In the genomic region with DNA sequence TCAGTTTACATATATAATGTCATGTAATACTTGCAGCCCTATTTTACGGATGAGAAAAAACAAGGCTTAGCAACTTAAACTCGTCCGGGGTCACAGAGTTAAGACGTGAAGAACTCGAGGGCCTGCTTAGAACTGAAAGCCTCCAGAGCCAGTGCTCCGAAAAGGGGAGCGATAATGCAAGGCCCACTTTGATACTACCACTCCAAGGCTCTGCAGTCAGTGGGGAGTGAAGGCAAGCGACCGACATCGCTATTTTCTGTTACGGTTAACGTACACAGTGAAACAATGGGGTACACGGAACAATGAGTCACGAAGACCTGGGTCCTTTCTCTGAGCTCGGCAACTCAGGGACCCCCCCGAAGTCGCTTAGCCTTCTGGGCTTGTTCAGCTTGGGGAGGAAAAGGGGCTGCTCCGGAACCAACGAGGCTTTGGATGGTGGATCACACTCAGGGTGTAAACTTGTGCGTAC, we compare ENCODE assay signal across 8 cellular contexts. TPM values are rescaled to one million over a fixed set of nuclear protein-coding genes. Genes with fewer than 3 reads are reported as not detected.
A peak's percentile ranks its signal among the peaks of the same experiment; 100 is the strongest.
DNase-seq lines count a peak whose midpoint lies in the region; ATAC-seq and TF ChIP-seq lines count a peak whose summit lies in the region.

No MANE protein-coding gene starts in this region.

- no peak overlapping the region for H2BK120ac ChIP-seq in neuronal stem cell (ENCODE audit: low read depth, low read length)

- H4K20me1 ChIP-seq in GM23338 (replicated peaks; ENCODE audit: insufficient read depth) = peaks cover 39% of the 10 kb centered on the region

- H2AFZ ChIP-seq in GM23338 = peak overlapping the region; percentile 81; the same call in 1 of the 2 replicates
- peak overlapping the region; percentile 97 for H2AFZ ChIP-seq in neuronal stem cell (ENCODE audit: low read length)

- no peaks in the 10 kb centered on the region for H3K9me3 ChIP-seq in CD4-positive, alpha-beta memory T cell (ENCODE audit: control insufficient read depth in 1 of 2, low read length in 2 of 2)
- no peaks in the 10 kb centered on the region for H3K9me3 ChIP-seq in neuronal stem cell (replicated peaks in 1 of 2; ENCODE audit: control insufficient read depth in 2 of 2, insufficient read depth in 1 of 2, low read depth in 1 of 2, low read length in 2 of 2)

- peak overlapping the region; percentile 97 for H3K27ac ChIP-seq in CD4-positive, alpha-beta memory T cell (ENCODE audit: low read depth, low read length)
- H3K27ac ChIP-seq in GM23338 (ENCODE audit: low read depth) (peak overlapping the region; percentile 86), RWPE1 (peak overlapping the region; percentile 95), epithelial cell of prostate (peak overlapping the region; percentile 95), neuronal stem cell (replicated peaks; ENCODE audit: low read length) (peak overlapping the region; percentile 88)

- peak overlapping the region; percentile 63 for H3K9ac ChIP-seq in neuronal stem cell (ENCODE audit: low read depth, low read length, poor library complexity)

- no peaks in the 10 kb centered on the region for H3K27me3 ChIP-seq in CD4-positive, alpha-beta memory T cell (ENCODE audit: insufficient read depth, low read length)
- H3K27me3 ChIP-seq in GM23338 (ENCODE audit: insufficient read depth) (peaks cover 17% of the 10 kb centered on the region), neuronal stem cell (ENCODE audit: control insufficient read depth in 3 of 3, insufficient read depth in 3 of 3, low read depth in 1 of 3, low read length in 3 of 3) (no peaks in the 10 kb centered on the region)

- WGBS in neuronal stem cell (ENCODE audit: extremely low coverage in 2 of 2, insufficient read length in 2 of 2, insufficient replicate concordance in 1 of 2), 2 donors = no CpG with 5 or more reads among the region's 20 CpGs

- no peak overlapping the region for H3K23ac ChIP-seq in neuronal stem cell (ENCODE audit: low read depth, low read length, poor library complexity)

- DNase-seq in CD4-positive, alpha-beta memory T cell = no peak
- DNase-seq in GM23338 (ENCODE audit: low spot score) (no peak), RWPE1 (ENCODE audit: low spot score) (no peak), epithelial cell of prostate (ENCODE audit: low read depth, low spot score) (no peak), neuronal stem cell (ENCODE audit: low spot score) (no peak), NCI-H2171 treated with DMSO at 0.1 percent for 48 hours (lab: John Stamatoyannopoulos, UW) (no peak), NCI-H1694 (lab: John Stamatoyannopoulos, UW) (no peak), GF-D8 (lab: John Stamatoyannopoulos, UW) (no peak)

- H3K4me3 ChIP-seq in CD4-positive, alpha-beta memory T cell (ENCODE audit: low read length in 2 of 2) = peak overlapping the region; percentile 72 to 84
- peak overlapping the region; percentile 82 for H3K4me3 ChIP-seq in GM23338
- peak overlapping the region; percentile 75 to 98 for H3K4me3 ChIP-seq in neuronal stem cell (ENCODE audit: low read length in 2 of 2)

- no peak overlapping the region for H4K8ac ChIP-seq in neuronal stem cell (ENCODE audit: low read depth, low read length)

- peak overlapping the region; percentile 35 for H3K18ac ChIP-seq in neuronal stem cell (ENCODE audit: low read length)

- peaks cover 0 to 3% of the 10 kb centered on the region in 2 donors for H3K27me3 Mint-ChIP-seq in CD4-positive, alpha-beta memory T cell
- H3K27me3 Mint-ChIP-seq in GM23338 (ENCODE audit: insufficient read depth, low read depth, poor library complexity) = peaks cover 6% of the 10 kb centered on the region

- H3K9me2 ChIP-seq in GM23338 (ENCODE audit: insufficient read depth) = no peaks in the 10 kb centered on the region

- H3F3A ChIP-seq in GM23338 (replicated peaks; ENCODE audit: low read depth) = no peaks in the 10 kb centered on the region

- intact Hi-C loops in CD4-positive, alpha-beta memory T cell (cut with micrococcal nuclease) = loop anchor here (1.0 to 10.0 kb wide), 3 partner anchors 235 to 978 kb away; a partner anchor contains a TSS

- no peaks in the 10 kb centered on the region for H3K36me3 ChIP-seq in CD4-positive, alpha-beta memory T cell (ENCODE audit: insufficient read depth, low read length)
- H3K36me3 ChIP-seq in GM23338 (ENCODE audit: insufficient read depth) (no peaks in the 10 kb centered on the region), neuronal stem cell (replicated peaks in 1 of 2; ENCODE audit: control insufficient read depth in 2 of 2, insufficient read depth in 2 of 2, low read length in 2 of 2) (peaks cover 1 to 27% of the 10 kb centered on the region in 2 donors)

- peaks cover 30 to 62% (median 46%) of the 10 kb centered on the region in 4 donors for H3K4me1 Mint-ChIP-seq in CD4-positive, alpha-beta memory T cell
- peaks cover 21% of the 10 kb centered on the region; the same call in 2 of the 3 replicates for H3K4me1 Mint-ChIP-seq in GM23338

- H4K91ac ChIP-seq in neuronal stem cell (ENCODE audit: low read depth, low read length, poor library complexity) = no peak overlapping the region

- POLR2A ChIA-PET in CD4-positive, alpha-beta memory T cell (lab: Charles Lee; ENCODE audit: partially characterized antibody) = interaction anchor here (1.1 to 2.2 kb wide), 7 partner anchors 9 to 542 kb away, joined by 3 to 28 read pairs (median 7); a partner anchor contains a TSS
- POLR2A ChIA-PET in RWPE1 (lab: Yijun Ruan, JAX; ENCODE audit: low non-redundant PET) = no interaction called here

- no peak overlapping the region for H2AK5ac ChIP-seq in neuronal stem cell (ENCODE audit: low read depth, low read length)

- H3K79me2 ChIP-seq in GM23338 (replicated peaks; ENCODE audit: insufficient read depth) = peaks cover 46% of the 10 kb centered on the region

- peak; percentile 18 for ATAC-seq in GM23338

- H2BK5ac ChIP-seq in neuronal stem cell (ENCODE audit: low read length) = no peak overlapping the region

- no peak overlapping the region for H3K14ac ChIP-seq in neuronal stem cell (ENCODE audit: low read length)

- H2BK15ac ChIP-seq in neuronal stem cell (ENCODE audit: low read length) = peak overlapping the region; percentile 52

- H3K4me2 ChIP-seq in GM23338 (peak overlapping the region; percentile 91), neuronal stem cell (ENCODE audit: insufficient read depth, low read length, poor library complexity, severe bottlenecking) (peak overlapping the region; percentile 72)

- CTCF ChIA-PET in CD4-positive, alpha-beta memory T cell (lab: Charles Lee; ENCODE audit: partially characterized antibody) = interaction anchor here (0.9 to 3.5 kb wide), 20 partner anchors 10 to 819 kb away, joined by 3 to 55 read pairs (median 6); a partner anchor contains a TSS
- CTCF ChIA-PET in RWPE1 (lab: Yijun Ruan, JAX) = interaction anchor here (0.6 to 1.0 kb wide), 2 partner anchors 243 to 360 kb away, joined by 3 to 4 read pairs; no protein-coding TSS in a partner anchor

- H2BK12ac ChIP-seq in neuronal stem cell (ENCODE audit: low read length) = no peak overlapping the region

- peaks cover 0 to 2% (median 0%) of the 10 kb centered on the region in 8 donors for H3K9me3 Mint-ChIP-seq in CD4-positive, alpha-beta memory T cell
- no peaks in the 10 kb centered on the region for H3K9me3 Mint-ChIP-seq in GM23338

- TF ChIP-seq CTCF in GM23338 (conservative IDR thresholded peaks at IDR 0.05; ENCODE audit: low read depth in 2 of 2) (no peak), RWPE1 (conservative IDR thresholded peaks at IDR 0.05; ENCODE audit: low read depth) (no peak)

- H3K36me3 Mint-ChIP-seq in CD4-positive, alpha-beta memory T cell = peaks cover 0 to 18% of the 10 kb centered on the region in 2 donors
- H3K36me3 Mint-ChIP-seq in GM23338 (ENCODE audit: low read depth) = no peaks in the 10 kb centered on the region

- H3K79me1 ChIP-seq in neuronal stem cell (ENCODE audit: low read depth, low read length) = no peaks in the 10 kb centered on the region

- peak overlapping the region; percentile 97 to 99 (median 99) for H3K4me3 Mint-ChIP-seq in CD4-positive, alpha-beta memory T cell
- H3K4me3 Mint-ChIP-seq in GM23338 = peak overlapping the region; percentile 98

- no peak overlapping the region for H3K4ac ChIP-seq in neuronal stem cell (ENCODE audit: low read length)

- H3K27ac Mint-ChIP-seq in CD4-positive, alpha-beta memory T cell = peak overlapping the region; percentile 98 to 99 (median 99)
- H3K27ac Mint-ChIP-seq in GM23338 = peak overlapping the region; percentile 85; the same call in 1 of the 2 replicates

- H3K4me1 ChIP-seq in CD4-positive, alpha-beta memory T cell (ENCODE audit: insufficient read depth, low read length) = peaks cover 35% of the 10 kb centered on the region
- H3K4me1 ChIP-seq in GM23338 (ENCODE audit: insufficient read depth) = peaks cover 10% of the 10 kb centered on the region
- peaks cover 3 to 11% of the 10 kb centered on the region in 2 donors for H3K4me1 ChIP-seq in neuronal stem cell (ENCODE audit: control insufficient read depth in 2 of 2, insufficient read depth in 1 of 2, low read depth in 1 of 2, low read length in 2 of 2)

TF ChIP-seq in GM23338, 12 proteins besides CTCF, POLR2A, EP300 and RAD21 (continues in another document):
- TF ChIP-seq EZH2phosphoT487 (IDR thresholded peaks at IDR 0.05; ENCODE audit: unreplicated experiment) = no peak
- TF ChIP-seq ZNF114 (CRISPR knock-in tag; IDR thresholded peaks at IDR 0.05) = no peak
- no peak for TF ChIP-seq POLR2AphosphoS5 (IDR thresholded peaks at IDR 0.05; ENCODE audit: low read depth)
- no peak for TF ChIP-seq EZH2 (IDR thresholded peaks at IDR 0.05; ENCODE audit: low read depth, unreplicated experiment)
- no peak for TF ChIP-seq NANOG (IDR thresholded peaks at IDR 0.05; ENCODE audit: borderline replicate concordance)
- TF ChIP-seq JUNB (IDR thresholded peaks at IDR 0.05; ENCODE audit: unreplicated experiment) = no peak

RNA-seq across cellular contexts. Expression of a gene that starts 1.0 kb away (rescaled TPM):
- 10 to 100 TPM; 56.3 to 59.7 TPM for total RNA-seq in CD4-positive, alpha-beta memory T cell
- polyA plus RNA-seq in CD4-positive, alpha-beta memory T cell = 100 to 1,000 TPM; 129 to 160 TPM
- 50.3 and 58.4 TPM in 2 replicates for total RNA-seq in GM23338 (2014; rRNA removed; shearing (Covaris generic))
- 63.7 and 73.1 TPM in 2 replicates for polyA plus RNA-seq in GM23338 (2016; fragmentation: Nextera tagmentation; extraction: Ambion mirVana)
- polyA plus RNA-seq in neuronal stem cell (2013, experiment 1 of 2) = 141 TPM
- 148 TPM for polyA plus RNA-seq in neuronal stem cell (2013, experiment 2 of 2)
